In the genomic region with DNA sequence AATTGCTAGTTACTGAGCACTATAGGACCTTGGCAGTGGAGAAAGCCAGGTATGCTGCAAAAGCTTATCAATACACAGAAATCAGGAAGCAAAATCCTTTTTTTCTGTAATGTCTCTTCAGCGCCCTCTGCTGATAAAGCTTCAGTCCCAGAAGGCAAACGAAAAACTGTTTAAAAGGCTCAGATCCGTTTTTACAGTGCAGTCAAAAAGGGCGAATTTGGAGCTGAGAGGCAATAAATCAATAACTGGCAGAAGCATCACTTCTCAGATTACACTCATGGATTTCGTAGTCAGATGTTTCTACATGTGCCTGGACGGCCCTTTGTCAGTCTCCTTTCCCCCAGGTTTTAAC, we compare ENCODE assay signal across 8 cellular contexts. TPM values are rescaled to one million over a fixed set of nuclear protein-coding genes. Genes with fewer than 3 reads are reported as not detected.
A peak's percentile ranks its signal among the peaks of the same experiment; 100 is the strongest.
DNase-seq lines count a peak whose midpoint lies in the region; ATAC-seq and TF ChIP-seq lines count a peak whose summit lies in the region.

No MANE protein-coding gene starts in this region.

- peak overlapping the region; percentile 94 for H3K4me3 Mint-ChIP-seq in dendritic cell treated with granulocyte-macrophage colony-stimulating factor and Interleukin-4, amounts not matched to agents 40 ng/mL and 50 ng/mL, for 4 days

- H3K27me3 Mint-ChIP-seq in dendritic cell treated with granulocyte-macrophage colony-stimulating factor and Interleukin-4, amounts not matched to agents 40 ng/mL and 50 ng/mL, for 4 days, result no peaks in the 10 kb centered on the region

- intact Hi-C loops in dendritic cell treated with granulocyte-macrophage colony-stimulating factor and Interleukin-4, amounts not matched to agents 40 ng/mL and 50 ng/mL, for 4 days (cut with micrococcal nuclease), result loop anchor here (2.0 to 10.0 kb wide), 3 partner anchors 32 to 184 kb away; no protein-coding TSS in a partner anchor

- DNase-seq in NCI-H345 (lab: John Stamatoyannopoulos, UW), result peak; percentile 35
- DNase-seq in NCI-H345 treated with DMSO at 0.1 percent for 48 hours (lab: John Stamatoyannopoulos, UW; ENCODE audit: unreplicated experiment), result no peak
- DNase-seq in RPMI8226, result peak; percentile 82
- peak; percentile 48 for DNase-seq in mucosa of gallbladder (ENCODE audit: low spot score)
- no peak for DNase-seq in omental fat pad (ENCODE audit: low spot score)

- no peak for TF ChIP-seq CTCF in omental fat pad (IDR thresholded peaks at IDR 0.05)

- H3K36me3 Mint-ChIP-seq in dendritic cell treated with granulocyte-macrophage colony-stimulating factor and Interleukin-4, amounts not matched to agents 40 ng/mL and 50 ng/mL, for 4 days (ENCODE audit: low read depth), result peaks cover 18% of the 10 kb centered on the region

- ATAC-seq in HG03521 (IDR thresholded peaks at IDR 0.05; ENCODE audit: unreplicated experiment) (peak; percentile 0), omental fat pad (ENCODE audit: low FRiP score) (no peak), GM18520 (IDR thresholded peaks at IDR 0.05; ENCODE audit: unreplicated experiment) (no peak)

- H3K4me1 Mint-ChIP-seq in dendritic cell treated with granulocyte-macrophage colony-stimulating factor and Interleukin-4, amounts not matched to agents 40 ng/mL and 50 ng/mL, for 4 days (ENCODE audit: low read depth), result peaks cover 26% of the 10 kb centered on the region

- H3K27ac Mint-ChIP-seq in dendritic cell treated with granulocyte-macrophage colony-stimulating factor and Interleukin-4, amounts not matched to agents 40 ng/mL and 50 ng/mL, for 4 days, result peak overlapping the region; percentile 93

- H3K9me3 Mint-ChIP-seq in dendritic cell treated with granulocyte-macrophage colony-stimulating factor and Interleukin-4, amounts not matched to agents 40 ng/mL and 50 ng/mL, for 4 days, result no peaks in the 10 kb centered on the region

RNA-seq across cellular contexts. Expression of a gene that starts 1.1 kb away (rescaled TPM):
- total RNA-seq in mucosa of gallbladder (105 TPM), omental fat pad (10 to 100 TPM; 38.3 to 51.9 (median 46.2) TPM)

Comparison
In these comparisons a context has a peak if more than half of its experiments do, and no peak if none do; other contexts are left out.
1. DNase-seq: peak in NCI-H345 (single experiment), RPMI8226 (single experiment) and mucosa of gallbladder (single experiment); none in NCI-H345 treated with DMSO at 0.1 percent for 48 hours (single experiment) and omental fat pad (single experiment).